11 cellular contexts compared by ENCODE assay signal in the genomic region with DNA sequence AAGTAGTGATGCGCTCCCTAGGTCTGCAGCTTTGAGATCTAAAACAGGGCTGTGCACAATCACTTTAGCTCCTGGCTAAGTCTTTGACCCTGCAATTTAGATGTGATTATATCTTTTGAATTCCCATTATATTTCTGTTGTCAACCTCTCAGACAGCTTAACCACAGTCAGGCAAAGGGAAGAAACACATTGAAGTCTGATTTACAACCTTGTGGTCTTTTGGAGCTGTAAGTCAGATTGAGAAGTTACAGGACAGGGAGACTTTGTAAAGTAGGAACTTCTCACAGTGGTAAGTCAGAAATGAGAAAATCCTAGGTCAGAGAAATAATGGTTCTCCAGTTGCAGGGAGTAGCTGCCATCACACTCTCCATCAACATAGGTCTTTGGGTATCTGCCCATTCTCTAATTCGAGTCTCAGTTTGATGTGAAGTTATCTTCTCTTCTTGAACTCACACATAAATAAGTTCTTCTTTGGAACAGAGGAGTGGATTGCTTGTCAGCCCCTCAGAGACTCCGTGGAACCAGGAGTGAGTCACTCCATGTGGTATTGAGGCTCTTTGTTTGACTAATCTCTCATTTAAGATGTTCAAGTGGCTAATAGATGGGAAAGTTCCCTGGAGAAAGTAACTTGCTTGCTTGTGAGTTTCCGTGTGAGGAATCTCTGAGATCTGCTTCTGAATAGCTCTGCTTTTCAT. TPM values are rescaled to one million over a fixed set of nuclear protein-coding genes. Genes with fewer than 3 reads are reported as not detected.
A peak's percentile ranks its signal among the peaks of the same experiment; 100 is the strongest.
DNase-seq lines count a peak whose midpoint lies in the region; FAIRE-seq and TF ChIP-seq lines count a peak whose summit lies in the region.
"Had no signal": no experiment of that assay in that cellular context is flagged by ENCODE, and none has a peak within 500 bp of the region (broad histone marks: within the 10 kb centered on the region; RNA-seq: fewer than 3 reads in every experiment).

No MANE protein-coding gene starts in this region.

- no peak for FAIRE-seq in RCC 7860 (lab: Jason Lieb, UNC)
- FAIRE-seq: GM18507 had no signal

- peak; percentile 12 for DNase-seq in activated CD8-positive, alpha-beta memory T cell treated with anti-CD3 and anti-CD28 coated beads, Interleukin-2, amount 50 U/mL, for 24 hours (ENCODE audit: extremely low read depth)
- DNase-seq in activated CD8-positive, alpha-beta memory T cell treated with anti-CD3 and anti-CD28 coated beads, Interleukin-2, amount 50 U/mL, for 48 hours: no peak
- peak; percentile 18 for DNase-seq in RCC 7860 (ENCODE audit: low spot score)
- DNase-seq in epithelial cell of esophagus (ENCODE audit: low read depth): peak; percentile 32
- DNase-seq in stimulated activated CD8-positive, alpha-beta memory T cell treated with anti-CD3 and anti-CD28 coated beads, Interleukin-15, amount 100 ng/mL, for 48 hours (ENCODE audit: low read depth in 2 of 2): peak; percentile 27 to 28
- no peak for DNase-seq in retina
- no peak for DNase-seq in HT-29 (ENCODE audit: low spot score)
- no peak for DNase-seq in COR-L47 (lab: John Stamatoyannopoulos, UW)
- DNase-seq: NCI-H446 treated with DMSO at 0.1 percent for 48 hours had no signal

- H3K4me3 ChIP-seq in epithelial cell of esophagus (ENCODE audit: low read length): no peak overlapping the region
- H3K4me3 ChIP-seq: cardiac muscle cell had no signal

- TF ChIP-seq CTCF in epithelial cell of esophagus (IDR thresholded peaks at IDR 0.05; ENCODE audit: insufficient read depth, low read depth, low read length, missing control alignments): no peak

RNA-seq across cellular contexts. Expression of a gene that starts 35.0 kb away (rescaled TPM):
- 184 and 186 TPM in 2 replicates for total RNA-seq in HT-29 (2014; rRNA removed; shearing (Covaris generic))

Comparison
In these comparisons a context has a peak if more than half of its experiments do, and no peak if none do; other contexts are left out.
1. DNase-seq: peak in activated CD8-positive, alpha-beta memory T cell treated with anti-CD3 and anti-CD28 coated beads, Interleukin-2, amount 50 U/mL, for 24 hours (single experiment), RCC 7860 (single experiment), epithelial cell of esophagus (single experiment) and stimulated activated CD8-positive, alpha-beta memory T cell treated with anti-CD3 and anti-CD28 coated beads, Interleukin-15, amount 100 ng/mL, for 48 hours (2 of 2); none in activated CD8-positive, alpha-beta memory T cell treated with anti-CD3 and anti-CD28 coated beads, Interleukin-2, amount 50 U/mL, for 48 hours (single experiment), retina (single experiment), HT-29 (single experiment) and COR-L47 (single experiment).